Comparison of ENCODE assay signal across 8 cellular contexts in the genomic region with DNA sequence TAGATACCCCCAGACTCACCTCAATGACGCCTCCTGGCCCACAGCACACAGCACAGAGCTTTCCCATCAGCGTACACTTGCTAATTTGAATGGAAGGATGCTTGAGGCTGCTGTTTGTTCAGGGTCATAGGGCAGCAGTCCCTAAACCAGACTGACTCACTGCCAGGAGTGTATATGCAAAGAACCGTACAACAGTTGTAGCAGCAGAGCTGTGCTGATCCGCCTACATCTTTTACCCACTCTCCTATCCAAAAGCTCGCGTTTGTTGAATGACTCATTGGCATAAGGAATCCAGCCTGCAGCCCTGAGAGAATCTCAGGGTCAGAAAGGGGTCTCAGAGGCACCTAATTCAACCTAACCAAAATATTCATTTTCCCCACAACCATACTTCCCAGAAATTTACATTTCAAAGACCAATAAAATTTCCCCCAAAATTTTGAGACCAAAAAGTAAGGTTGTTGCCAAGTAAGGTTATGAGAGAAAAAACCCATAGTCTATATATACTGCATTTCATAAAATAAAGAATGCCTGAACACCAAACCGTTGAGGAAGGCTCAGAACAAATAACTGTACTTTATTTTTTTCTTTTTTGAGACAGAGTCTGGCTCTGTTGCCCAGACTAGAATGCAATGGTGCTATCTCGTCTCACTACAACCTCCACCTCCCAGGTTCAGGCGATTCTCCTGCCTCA. TPM values are rescaled to one million over a fixed set of nuclear protein-coding genes. Genes with fewer than 3 reads are reported as not detected.
DNase-seq lines count a peak whose midpoint lies in the region; ATAC-seq and TF ChIP-seq lines count a peak whose summit lies in the region.
"Had no signal": no experiment of that assay in that cellular context is flagged by ENCODE, and none has a peak within 500 bp of the region (broad histone marks: within the 10 kb centered on the region; RNA-seq: fewer than 3 reads in every experiment).

No MANE protein-coding gene starts in this region.

- DNase-seq in GM12865 (ENCODE audit: low read depth) (peak; percentile 22), RPMI7951 (ENCODE audit: low read depth) (peak; percentile 60), neuronal stem cell (ENCODE audit: low spot score) (no peak)
- no peak for DNase-seq in central memory CD8-positive, alpha-beta T cell (ENCODE audit: low spot score in 2 of 2)
- DNase-seq in stimulated activated CD4-positive, alpha-beta T cell treated with anti-CD3 and anti-CD28 coated beads, Interleukin-2, amount 100 ng/mL, for 4 hours (ENCODE audit: low read depth) = peak; percentile 30
- DNase-seq: NCI-H69 had no signal

- H2AFZ ChIP-seq in neuronal stem cell (ENCODE audit: low read length) = no peak overlapping the region

- H3K18ac ChIP-seq in neuronal stem cell (ENCODE audit: low read length) = no peak overlapping the region

- no peak overlapping the region for H4K91ac ChIP-seq in neuronal stem cell (ENCODE audit: low read depth, low read length, poor library complexity)

- no peak overlapping the region for H3K23ac ChIP-seq in neuronal stem cell (ENCODE audit: low read depth, low read length, poor library complexity)

- H2BK5ac ChIP-seq in neuronal stem cell (ENCODE audit: low read length) = no peak overlapping the region

- no peak overlapping the region for H3K9ac ChIP-seq in neuronal stem cell (ENCODE audit: low read depth, low read length, poor library complexity)

- no peak overlapping the region for H3K4ac ChIP-seq in neuronal stem cell (ENCODE audit: low read length)

- WGBS in neuronal stem cell (ENCODE audit: extremely low coverage in 2 of 2, insufficient read length in 2 of 2, insufficient replicate concordance in 1 of 2), 2 donors = no CpG with 5 or more reads among the region's 9 CpGs

- peak overlapping the region; percentile 86 for H3K27ac Mint-ChIP-seq in central memory CD8-positive, alpha-beta T cell (ENCODE audit: low read depth)

- H3K36me3 ChIP-seq in neuronal stem cell (replicated peaks in 1 of 2; ENCODE audit: control insufficient read depth in 2 of 2, insufficient read depth in 2 of 2, low read length in 2 of 2) = no peaks in the 10 kb centered on the region

- H2AK5ac ChIP-seq in neuronal stem cell (ENCODE audit: low read depth, low read length) = no peak overlapping the region

- no peaks in the 10 kb centered on the region for H3K9me3 Mint-ChIP-seq in central memory CD8-positive, alpha-beta T cell

- no peak overlapping the region for H2BK120ac ChIP-seq in neuronal stem cell (ENCODE audit: low read depth, low read length)

- H2BK12ac ChIP-seq in neuronal stem cell (ENCODE audit: low read length) = no peak overlapping the region

- H3K14ac ChIP-seq in neuronal stem cell (ENCODE audit: low read length) = no peak overlapping the region

- H3K27me3 ChIP-seq in neuronal stem cell (ENCODE audit: control insufficient read depth in 3 of 3, insufficient read depth in 3 of 3, low read depth in 1 of 3, low read length in 3 of 3) = no peaks in the 10 kb centered on the region

- H3K4me3 Mint-ChIP-seq in central memory CD8-positive, alpha-beta T cell = no peak overlapping the region

- no peak for ATAC-seq in central memory CD8-positive, alpha-beta T cell (replicated peaks; ENCODE audit: extremely low read depth, poor library complexity, severe bottlenecking)
- ATAC-seq in HG03342 (IDR thresholded peaks at IDR 0.05; ENCODE audit: unreplicated experiment) = no peak
- no peak for ATAC-seq in GM18868 (IDR thresholded peaks at IDR 0.05; ENCODE audit: unreplicated experiment)

- H3K4me2 ChIP-seq in neuronal stem cell (ENCODE audit: insufficient read depth, low read length, poor library complexity, severe bottlenecking) = no peak overlapping the region

- H3K9me3 ChIP-seq in neuronal stem cell (replicated peaks in 1 of 2; ENCODE audit: control insufficient read depth in 2 of 2, insufficient read depth in 1 of 2, low read depth in 1 of 2, low read length in 2 of 2) = no peaks in the 10 kb centered on the region

- no peak for TF ChIP-seq CTCF in GM12865 (IDR thresholded peaks at IDR 0.05; ENCODE audit: insufficient read depth, low read depth, low read length, missing control alignments)

- H3K4me3 ChIP-seq in GM12865 (ENCODE audit: low read depth, low read length) (no peak overlapping the region), neuronal stem cell (ENCODE audit: low read length in 2 of 2) (no peak overlapping the region)

- H3K4me1 Mint-ChIP-seq in central memory CD8-positive, alpha-beta T cell = peaks cover 50% of the 10 kb centered on the region

- H4K8ac ChIP-seq in neuronal stem cell (ENCODE audit: low read depth, low read length) = no peak overlapping the region

- no peak overlapping the region for H3K27ac ChIP-seq in neuronal stem cell (replicated peaks; ENCODE audit: low read length)

- H2BK15ac ChIP-seq in neuronal stem cell (ENCODE audit: low read length) = no peak overlapping the region

- H3K27me3 Mint-ChIP-seq in central memory CD8-positive, alpha-beta T cell = no peaks in the 10 kb centered on the region

- H3K4me1 ChIP-seq in neuronal stem cell (ENCODE audit: control insufficient read depth in 2 of 2, insufficient read depth in 1 of 2, low read depth in 1 of 2, low read length in 2 of 2) = no peaks in the 10 kb centered on the region

- peaks cover 20% of the 10 kb centered on the region for H3K36me3 Mint-ChIP-seq in central memory CD8-positive, alpha-beta T cell (ENCODE audit: insufficient read depth)

- H3K79me1 ChIP-seq in neuronal stem cell (ENCODE audit: low read depth, low read length) = no peaks in the 10 kb centered on the region

RNA-seq across cellular contexts. Expression of gene CCND3, which starts 35.3 kb away (rescaled TPM):
- total RNA-seq in RPMI7951 (2014; rRNA removed; shearing (Covaris generic)) = 36.5 and 47.7 TPM in 2 replicates
- 14.7 TPM for polyA plus RNA-seq in neuronal stem cell (2013, experiment 1 of 2)
- polyA plus RNA-seq in neuronal stem cell (2013, experiment 2 of 2) = 15.1 TPM

RNA-seq across cellular contexts. Expression of gene BYSL, which starts 55.6 kb away (rescaled TPM):
- 17.6 and 22.3 TPM in 2 replicates for total RNA-seq in RPMI7951 (2014; rRNA removed; shearing (Covaris generic))
- polyA plus RNA-seq in neuronal stem cell (2013, experiment 1 of 2) = 16.2 TPM
- polyA plus RNA-seq in neuronal stem cell (2013, experiment 2 of 2) = 15.3 TPM

RNA-seq across cellular contexts. Expression of gene MED20, which starts 56.0 kb away (rescaled TPM):
- total RNA-seq in RPMI7951 (2014; rRNA removed; shearing (Covaris generic)) = 22.7 and 24.2 TPM in 2 replicates
- polyA plus RNA-seq in neuronal stem cell (2013, experiment 1 of 2) = 15.9 TPM
- 15.4 TPM for polyA plus RNA-seq in neuronal stem cell (2013, experiment 2 of 2)

Comparison
In these comparisons a context has a peak if more than half of its experiments do, and no peak if none do; other contexts are left out.
1. DNase-seq: peak in GM12865 (single experiment), RPMI7951 (single experiment) and stimulated activated CD4-positive, alpha-beta T cell treated with anti-CD3 and anti-CD28 coated beads, Interleukin-2, amount 100 ng/mL, for 4 hours (single experiment); none in central memory CD8-positive, alpha-beta T cell (0 of 2) and neuronal stem cell (single experiment).